ENCODE assay signal across 24 cellular contexts in the genomic region with DNA sequence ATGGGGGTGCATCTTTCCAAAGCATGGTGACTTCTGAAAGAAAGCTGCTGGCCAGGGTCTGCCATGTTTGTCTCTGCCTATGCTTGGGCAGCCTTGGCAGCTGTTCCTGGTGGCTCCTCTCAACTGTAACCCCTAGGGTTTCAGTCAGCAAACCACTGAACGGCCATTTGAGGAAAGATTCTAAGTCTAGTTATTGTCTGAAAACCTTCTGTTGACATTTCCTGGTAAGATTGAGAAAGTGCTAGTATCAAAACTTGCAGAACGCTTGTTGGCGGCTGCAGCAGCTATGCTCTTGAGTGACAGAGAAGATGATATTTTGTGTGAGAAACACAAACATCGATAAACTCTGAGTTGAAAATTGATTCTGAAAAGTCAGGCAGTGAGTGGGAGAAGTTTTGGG.
"Had no signal": no experiment of that assay in that cellular context is flagged by ENCODE, and none has a peak within 500 bp of the region (broad histone marks: within the 10 kb centered on the region; RNA-seq: fewer than 3 reads in every experiment).

No MANE protein-coding gene starts in this region.

- H3K4me3 Mint-ChIP-seq: activated B cell treated with CpG ODN at 0.5 μM for 24 hours; activated CD4-positive, alpha-beta T cell treated with anti-CD3 and anti-CD28 coated beads, Interleukin-2, amount 10 ng/mL, durations not matched to agents 24 days and 14 days; activated CD8-positive, alpha-beta memory T cell treated with anti-CD3 and anti-CD28 coated beads, Interleukin-2, amount 10 ng/mL, durations not matched to agents 7 days and 5 days; activated naive CD4-positive, alpha-beta T cell treated with anti-CD3 and anti-CD28 coated beads, Interleukin-2, amount 10 ng/mL, durations not matched to agents 7 days and 5 days; activated naive CD8-positive, alpha-beta T cell treated with anti-CD3 and anti-CD28 coated beads for 36 hours; activated T-cell treated with anti-CD3 and anti-CD28 coated beads, Interleukin-2, amount 50 U/mL, for 4 hours; T-helper 17 cell had no signal

- H3K9me3 Mint-ChIP-seq: activated B cell treated with CpG ODN at 0.5 μM for 24 hours; activated CD4-positive, alpha-beta T cell treated with anti-CD3 and anti-CD28 coated beads, Interleukin-2, amount 10 ng/mL, durations not matched to agents 24 days and 14 days; activated naive CD4-positive, alpha-beta T cell treated with anti-CD3 and anti-CD28 coated beads, Interleukin-2, amount 10 ng/mL, durations not matched to agents 7 days and 5 days; activated naive CD8-positive, alpha-beta T cell treated with anti-CD3 and anti-CD28 coated beads for 36 hours; activated T-cell treated with anti-CD3 and anti-CD28 coated beads, Interleukin-2, amount 50 U/mL, for 4 hours had no signal

- H3K4me1 Mint-ChIP-seq: activated B cell treated with CpG ODN at 0.5 μM for 24 hours; activated CD4-positive, alpha-beta T cell treated with anti-CD3 and anti-CD28 coated beads, Interleukin-2, amount 10 ng/mL, durations not matched to agents 24 days and 14 days; activated CD8-positive, alpha-beta memory T cell treated with anti-CD3 and anti-CD28 coated beads, Interleukin-2, amount 10 ng/mL, durations not matched to agents 7 days and 5 days; activated naive CD4-positive, alpha-beta T cell treated with anti-CD3 and anti-CD28 coated beads, Interleukin-2, amount 10 ng/mL, durations not matched to agents 7 days and 5 days; T-helper 17 cell had no signal

- H3K9me3 ChIP-seq: Peyer's patch, SJCRH30, SK-N-SH had no signal

- DNase-seq: activated B cell treated with CpG ODN at 0.5 μM for 24 hours; activated CD4-positive, alpha-beta T cell treated with anti-CD3 and anti-CD28 coated beads for 1 hour; activated CD4-positive, alpha-beta T cell treated with anti-CD3 and anti-CD28 coated beads, Interleukin-2, amount 10 ng/mL, durations not matched to agents 24 days and 14 days; activated CD4-positive, alpha-beta T cell treated with anti-CD3 and anti-CD28 coated beads, Interleukin-2, amount 50 U/mL, for 48 hours; activated CD8-positive, alpha-beta memory T cell treated with anti-CD3 and anti-CD28 coated beads, Interleukin-2, amount 10 ng/mL, durations not matched to agents 7 days and 5 days; activated gamma-delta T cell; activated naive CD4-positive, alpha-beta T cell treated with anti-CD3 and anti-CD28 coated beads, Interleukin-2, amount 10 ng/mL, durations not matched to agents 7 days and 5 days; activated naive CD8-positive, alpha-beta T cell treated with anti-CD3 and anti-CD28 coated beads for 36 hours; activated T-cell treated with anti-CD3 and anti-CD28 coated beads, Interleukin-2, amount 50 U/mL, for 4 hours; brain microvascular endothelial cell; MM.1S; NCI-H1105 treated with DMSO at 0.1 percent for 48 hours; NCI-H1436 treated with DMSO at 0.1 percent for 48 hours; NCI-H187; NCI-H2081; NCI-H524; Peyer's patch; Right ventricle myocardium superior; SJCRH30; SK-N-SH; T-helper 17 cell; T-helper 9 cell had no signal

- H3K4me3 ChIP-seq: cardiac muscle cell, Peyer's patch, SJCRH30 had no signal

- H3K27me3 ChIP-seq: brain microvascular endothelial cell, cardiac muscle cell, Peyer's patch, SJCRH30 had no signal

- H3K36me3 Mint-ChIP-seq: activated CD8-positive, alpha-beta memory T cell treated with anti-CD3 and anti-CD28 coated beads, Interleukin-2, amount 10 ng/mL, durations not matched to agents 7 days and 5 days; activated naive CD4-positive, alpha-beta T cell treated with anti-CD3 and anti-CD28 coated beads, Interleukin-2, amount 10 ng/mL, durations not matched to agents 7 days and 5 days; activated naive CD8-positive, alpha-beta T cell treated with anti-CD3 and anti-CD28 coated beads for 36 hours had no signal

- H3K36me3 ChIP-seq: brain microvascular endothelial cell, cardiac muscle cell, Peyer's patch, SJCRH30 had no signal

- H3K27ac Mint-ChIP-seq: activated B cell treated with CpG ODN at 0.5 μM for 24 hours; activated CD4-positive, alpha-beta T cell treated with anti-CD3 and anti-CD28 coated beads, Interleukin-2, amount 10 ng/mL, durations not matched to agents 24 days and 14 days; activated CD8-positive, alpha-beta memory T cell treated with anti-CD3 and anti-CD28 coated beads, Interleukin-2, amount 10 ng/mL, durations not matched to agents 7 days and 5 days; activated naive CD4-positive, alpha-beta T cell treated with anti-CD3 and anti-CD28 coated beads, Interleukin-2, amount 10 ng/mL, durations not matched to agents 7 days and 5 days; activated naive CD8-positive, alpha-beta T cell treated with anti-CD3 and anti-CD28 coated beads for 36 hours; T-helper 17 cell had no signal

- H3K27me3 Mint-ChIP-seq: activated B cell treated with CpG ODN at 0.5 μM for 24 hours; activated CD4-positive, alpha-beta T cell treated with anti-CD3 and anti-CD28 coated beads, Interleukin-2, amount 10 ng/mL, durations not matched to agents 24 days and 14 days; activated CD8-positive, alpha-beta memory T cell treated with anti-CD3 and anti-CD28 coated beads, Interleukin-2, amount 10 ng/mL, durations not matched to agents 7 days and 5 days; activated naive CD4-positive, alpha-beta T cell treated with anti-CD3 and anti-CD28 coated beads, Interleukin-2, amount 10 ng/mL, durations not matched to agents 7 days and 5 days had no signal

- ATAC-seq: activated CD8-positive, alpha-beta memory T cell treated with anti-CD3 and anti-CD28 coated beads, Interleukin-2, amount 10 ng/mL, durations not matched to agents 7 days and 5 days; activated T-cell treated with anti-CD3 and anti-CD28 coated beads, Interleukin-2, amount 50 U/mL, for 4 hours; T-helper 17 cell had no signal

- H3K27ac ChIP-seq: brain microvascular endothelial cell, cardiac muscle cell, Peyer's patch, RWPE1, SJCRH30 had no signal

- H3K4me1 ChIP-seq: Peyer's patch, SJCRH30 had no signal
